In the genomic region with DNA sequence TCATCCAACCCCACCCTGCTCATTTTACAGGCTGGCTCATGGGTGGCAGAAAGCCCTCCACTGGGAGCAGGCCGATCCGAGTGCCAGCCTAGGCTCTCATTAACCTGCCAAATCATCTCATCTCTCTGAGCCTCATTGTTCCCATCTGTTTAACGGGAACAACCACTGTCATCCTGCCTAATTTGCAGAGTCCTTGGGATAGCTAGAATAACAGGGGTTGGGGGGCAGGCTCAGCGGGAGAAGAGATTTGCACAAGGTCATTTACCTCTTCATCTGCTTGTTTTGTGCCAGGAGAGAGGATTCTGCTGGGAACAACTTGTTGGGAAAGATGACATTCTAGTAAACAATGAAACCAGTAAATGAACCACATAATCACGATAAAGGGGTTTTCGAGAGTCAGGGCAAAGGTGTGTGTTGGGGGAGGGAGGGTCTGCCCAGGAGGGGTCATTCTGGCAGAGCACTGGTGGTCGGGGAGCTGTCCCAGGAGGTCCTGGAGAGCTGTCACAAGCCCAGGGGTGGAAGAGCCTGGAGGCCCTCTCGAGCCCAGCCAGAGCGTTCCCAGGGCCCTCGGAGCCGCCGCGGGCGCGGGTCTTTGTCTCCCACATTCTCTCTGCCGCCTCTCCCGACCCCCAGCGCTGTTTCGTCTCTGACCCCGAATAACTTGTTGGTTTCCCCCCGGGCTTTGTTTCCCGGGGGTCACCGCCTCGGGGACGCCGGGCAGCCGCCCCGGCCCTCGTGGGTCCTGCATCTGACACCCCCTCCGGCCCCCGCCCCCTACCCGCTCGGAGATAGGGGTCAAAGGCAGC, we compare ENCODE assay signal across 8 cellular contexts. TPM values are rescaled to one million over a fixed set of nuclear protein-coding genes. Genes with fewer than 3 reads are reported as not detected.
DNase-seq lines count a peak whose midpoint lies in the region; ATAC-seq lines count a peak whose summit lies in the region.

No MANE protein-coding gene starts in this region.

- POLR2A ChIA-PET in activated CD4-positive, alpha-beta memory T cell treated with anti-CD3 and anti-CD28 coated beads, Interleukin-2, amount 10 ng/mL, durations not matched to agents 7 days and 5 days (lab: Charles Lee), result interaction anchor here (1.2 kb wide), 1 partner anchor 35 kb away, joined by 4 read pairs; no protein-coding TSS in a partner anchor

- CTCF ChIA-PET in activated CD4-positive, alpha-beta memory T cell treated with anti-CD3 and anti-CD28 coated beads, Interleukin-2, amount 10 ng/mL, durations not matched to agents 7 days and 5 days (lab: Charles Lee), result no interaction called here

- peaks cover 8% of the 10 kb centered on the region for H3K4me1 Mint-ChIP-seq in activated CD4-positive, alpha-beta memory T cell treated with anti-CD3 and anti-CD28 coated beads, Interleukin-2, amount 10 ng/mL, durations not matched to agents 7 days and 5 days
- H3K4me1 Mint-ChIP-seq in stimulated activated effector memory CD8-positive, alpha-beta T cell treated with anti-CD3 and anti-CD28 coated beads, Interleukin-12 subunit alpha, Interleukin-12 subunit beta, amount 100 ng/mL, for 72 hours, result peaks cover 5% of the 10 kb centered on the region

- H3K4me3 Mint-ChIP-seq in activated CD4-positive, alpha-beta memory T cell treated with anti-CD3 and anti-CD28 coated beads, Interleukin-2, amount 10 ng/mL, durations not matched to agents 7 days and 5 days, result peak overlapping the region; percentile 52
- peak overlapping the region; percentile 63 for H3K4me3 Mint-ChIP-seq in stimulated activated effector memory CD8-positive, alpha-beta T cell treated with anti-CD3 and anti-CD28 coated beads, Interleukin-12 subunit alpha, Interleukin-12 subunit beta, amount 100 ng/mL, for 72 hours

- peaks cover 26% of the 10 kb centered on the region for H3K4me1 ChIP-seq in iPS-15b (ENCODE audit: control insufficient read depth, insufficient read depth, low read length)

- no peak overlapping the region for H3K27ac Mint-ChIP-seq in activated CD4-positive, alpha-beta memory T cell treated with anti-CD3 and anti-CD28 coated beads, Interleukin-2, amount 10 ng/mL, durations not matched to agents 7 days and 5 days
- peak overlapping the region; percentile 56 for H3K27ac Mint-ChIP-seq in stimulated activated effector memory CD8-positive, alpha-beta T cell treated with anti-CD3 and anti-CD28 coated beads, Interleukin-12 subunit alpha, Interleukin-12 subunit beta, amount 100 ng/mL, for 72 hours

- H3K9me3 Mint-ChIP-seq in activated CD4-positive, alpha-beta memory T cell treated with anti-CD3 and anti-CD28 coated beads, Interleukin-2, amount 10 ng/mL, durations not matched to agents 7 days and 5 days, result no peaks in the 10 kb centered on the region
- no peaks in the 10 kb centered on the region for H3K9me3 Mint-ChIP-seq in stimulated activated effector memory CD8-positive, alpha-beta T cell treated with anti-CD3 and anti-CD28 coated beads, Interleukin-12 subunit alpha, Interleukin-12 subunit beta, amount 100 ng/mL, for 72 hours

- H3K36me3 Mint-ChIP-seq in activated CD4-positive, alpha-beta memory T cell treated with anti-CD3 and anti-CD28 coated beads, Interleukin-2, amount 10 ng/mL, durations not matched to agents 7 days and 5 days (ENCODE audit: low read depth), result no peaks in the 10 kb centered on the region
- no peaks in the 10 kb centered on the region for H3K36me3 Mint-ChIP-seq in stimulated activated effector memory CD8-positive, alpha-beta T cell treated with anti-CD3 and anti-CD28 coated beads, Interleukin-12 subunit alpha, Interleukin-12 subunit beta, amount 100 ng/mL, for 72 hours

- DNase-seq in NCI-H1436 (lab: John Stamatoyannopoulos, UW) (peak; percentile 10), NCI-H1436 treated with DMSO at 0.1 percent for 48 hours (lab: John Stamatoyannopoulos, UW) (no peak), NCI-H1694 treated with DMSO at 0.1 percent for 48 hours (lab: John Stamatoyannopoulos, UW) (no peak), NCI-H2029 (lab: John Stamatoyannopoulos, UW) (no peak)
- no peak for DNase-seq in activated CD4-positive, alpha-beta memory T cell treated with anti-CD3 and anti-CD28 coated beads, Interleukin-2, amount 10 ng/mL, durations not matched to agents 7 days and 5 days
- no peak for DNase-seq in stimulated activated effector memory CD8-positive, alpha-beta T cell treated with anti-CD3 and anti-CD28 coated beads, Interleukin-12 subunit alpha, Interleukin-12 subunit beta, amount 100 ng/mL, for 72 hours (ENCODE audit: low spot score in 2 of 2)

- H3K4me3 ChIP-seq in iPS-15b (ENCODE audit: low read depth, low read length), result peak overlapping the region; percentile 71

- peaks cover 24% of the 10 kb centered on the region for H3K27me3 Mint-ChIP-seq in activated CD4-positive, alpha-beta memory T cell treated with anti-CD3 and anti-CD28 coated beads, Interleukin-2, amount 10 ng/mL, durations not matched to agents 7 days and 5 days

- H3K9ac ChIP-seq in iPS-15b (ENCODE audit: low read depth, low read length), result peak overlapping the region; percentile 87

- no peaks in the 10 kb centered on the region for H3K27me3 ChIP-seq in iPS-15b (ENCODE audit: control insufficient read depth, insufficient read depth, low read length)

- H3K36me3 ChIP-seq in iPS-15b (ENCODE audit: control insufficient read depth, insufficient read depth, low read length), result peaks cover 4% of the 10 kb centered on the region

- no peak for ATAC-seq in stimulated activated effector memory CD8-positive, alpha-beta T cell treated with anti-CD3 and anti-CD28 coated beads, Interleukin-12 subunit alpha, Interleukin-12 subunit beta, amount 100 ng/mL, for 72 hours
- ATAC-seq in GM19351 (IDR thresholded peaks at IDR 0.05; ENCODE audit: unreplicated experiment), result no peak

- H3K9me3 ChIP-seq in iPS-15b (ENCODE audit: control insufficient read depth, insufficient read depth, low read length), result no peaks in the 10 kb centered on the region

RNA-seq across cellular contexts. Expression of a gene that starts 22.8 kb away (rescaled TPM):
- total RNA-seq in activated CD4-positive, alpha-beta memory T cell treated with anti-CD3 and anti-CD28 coated beads, Interleukin-2, amount 10 ng/mL, durations not matched to agents 7 days and 5 days, result under 1 TPM; 0.13 to 0.18 TPM

RNA-seq across cellular contexts. Expression of a gene that starts 35.6 kb away (rescaled TPM):
- total RNA-seq in activated CD4-positive, alpha-beta memory T cell treated with anti-CD3 and anti-CD28 coated beads, Interleukin-2, amount 10 ng/mL, durations not matched to agents 7 days and 5 days, result 1,000 to 10,000 TPM; 2,316 to 2,367 TPM
